11 cellular contexts compared by ENCODE assay signal in genomic region chr12:9695150-9695549, GRCh38. TPM values are rescaled to one million over a fixed set of nuclear protein-coding genes. Genes with fewer than 3 reads are reported as not detected.
A peak's percentile ranks its signal among the peaks of the same experiment; 100 is the strongest.
DNase-seq lines count a peak whose midpoint lies in the region; ATAC-seq and TF ChIP-seq lines count a peak whose summit lies in the region.
"Not testable (repeated sequence)": the region's sequence is repeated elsewhere in the genome, so short reads cannot be mapped to it uniquely, and the experiment has no call there.
"Had no signal": no experiment of that assay in that cellular context is flagged by ENCODE, and none has a peak within 500 bp of the region (broad histone marks: within the 10 kb centered on the region; RNA-seq: fewer than 3 reads in every experiment).

No MANE protein-coding gene starts in this region.

- peaks cover 41% of the 10 kb centered on the region for H3K9me3 Mint-ChIP-seq in activated CD8-positive, alpha-beta T cell treated with anti-CD3 and anti-CD28 coated beads for 36 hours
- peaks cover 38% of the 10 kb centered on the region for H3K9me3 Mint-ChIP-seq in activated naive CD8-positive, alpha-beta T cell treated with anti-CD3 and anti-CD28 coated beads for 36 hours
- H3K9me3 Mint-ChIP-seq in natural killer cell = not testable (repeated sequence)

- TF ChIP-seq POLR2A in GM19193 (IDR thresholded peaks at IDR 0.05; ENCODE audit: extremely low read depth, insufficient read depth, insufficient read length) = peak; percentile 38

- H3K27ac ChIP-seq in A673 (ENCODE audit: low read depth, low read length, poor library complexity, severe bottlenecking); foreskin keratinocyte: not testable (repeated sequence)

- ATAC-seq in activated CD8-positive, alpha-beta T cell treated with anti-CD3 and anti-CD28 coated beads for 36 hours; foreskin keratinocyte; natural killer cell: not testable (repeated sequence)

- not testable (repeated sequence) for H3K4me1 ChIP-seq in A673 (ENCODE audit: insufficient read depth, low read length, poor library complexity, severe bottlenecking); foreskin keratinocyte

- H3K4me3 Mint-ChIP-seq in activated CD8-positive, alpha-beta T cell treated with anti-CD3 and anti-CD28 coated beads for 36 hours; activated naive CD8-positive, alpha-beta T cell treated with anti-CD3 and anti-CD28 coated beads for 36 hours; natural killer cell: not testable (repeated sequence)

- CTCF ChIA-PET in A673 (lab: Charles Lee); activated CD8-positive, alpha-beta T cell treated with anti-CD3 and anti-CD28 coated beads for 36 hours (lab: Charles Lee): not testable (repeated sequence)

- peaks cover 80% of the 10 kb centered on the region for H3K36me3 Mint-ChIP-seq in activated CD8-positive, alpha-beta T cell treated with anti-CD3 and anti-CD28 coated beads for 36 hours (ENCODE audit: low read depth)
- H3K36me3 Mint-ChIP-seq in activated naive CD8-positive, alpha-beta T cell treated with anti-CD3 and anti-CD28 coated beads for 36 hours = peaks cover 81% of the 10 kb centered on the region
- H3K36me3 Mint-ChIP-seq in natural killer cell = peaks cover 61% of the 10 kb centered on the region

- intact Hi-C loops in A673 (cut with micrococcal nuclease; ENCODE audit: unreplicated experiment); activated CD8-positive, alpha-beta T cell treated with anti-CD3 and anti-CD28 coated beads for 36 hours (cut with micrococcal nuclease); natural killer cell (cut with micrococcal nuclease): not testable (repeated sequence)

- DNase-seq in A673 (ENCODE audit: low spot score) = peak; percentile 28
- not testable (repeated sequence) for DNase-seq in LNCaP clone FGC (ENCODE audit: low read depth); activated naive CD8-positive, alpha-beta T cell treated with anti-CD3 and anti-CD28 coated beads for 36 hours; foreskin keratinocyte; natural killer cell
- DNase-seq in SK-MEL-5 (ENCODE audit: low read depth, low spot score) = peak; percentile 24
- peak; percentile 20 for DNase-seq in activated CD8-positive, alpha-beta T cell treated with anti-CD3 and anti-CD28 coated beads for 36 hours

- not testable (repeated sequence) for H3K27ac Mint-ChIP-seq in activated CD8-positive, alpha-beta T cell treated with anti-CD3 and anti-CD28 coated beads for 36 hours
- peak overlapping the region; percentile 20 for H3K27ac Mint-ChIP-seq in activated naive CD8-positive, alpha-beta T cell treated with anti-CD3 and anti-CD28 coated beads for 36 hours
- H3K27ac Mint-ChIP-seq in natural killer cell = peak overlapping the region; percentile 59 to 71

- H3K4me3 ChIP-seq in A673 (ENCODE audit: low read depth, low read length, poor library complexity, severe bottlenecking); LNCaP clone FGC (ENCODE audit: low read depth, low read length): not testable (repeated sequence)

- not testable (repeated sequence) for TF ChIP-seq CTCF in A673 (conservative IDR thresholded peaks at IDR 0.05; ENCODE audit: low read depth, low read length); activated CD8-positive, alpha-beta T cell treated with anti-CD3 and anti-CD28 coated beads for 36 hours (IDR thresholded peaks at IDR 0.05); natural killer cell (IDR thresholded peaks at IDR 0.05)
- TF ChIP-seq CTCF in LNCaP clone FGC (IDR thresholded peaks at IDR 0.05; ENCODE audit: control insufficient read depth, extremely low read depth, insufficient read depth) (0 out of 2 replicates have a peak, but pooled peaks have one; percentile 6), foreskin keratinocyte (conservative IDR thresholded peaks at IDR 0.05) (peak; percentile 15)

- H3K27me3 Mint-ChIP-seq in activated CD8-positive, alpha-beta T cell treated with anti-CD3 and anti-CD28 coated beads for 36 hours; activated naive CD8-positive, alpha-beta T cell treated with anti-CD3 and anti-CD28 coated beads for 36 hours; natural killer cell (ENCODE audit: low read depth in 2 of 2): not testable (repeated sequence)

- in situ Hi-C loops in SK-MEL-5 (cut with HindIII; ENCODE audit: low pct_unique_long_range_greater_than_20kb, low sequenced_read_pairs) = not testable (repeated sequence)

- not testable (repeated sequence) for H3K27me3 ChIP-seq in A673 (replicated peaks; ENCODE audit: insufficient read depth, low read depth, low read length, poor library complexity); foreskin keratinocyte

- not testable (repeated sequence) for H3K36me3 ChIP-seq in A673 (ENCODE audit: insufficient read depth, low read length, poor library complexity, severe bottlenecking)

- BruUV-seq in A673 (replicated peaks; lab: Mats Ljungman, UMichigan) = not testable (repeated sequence)

- not testable (repeated sequence) for H3K9me3 ChIP-seq in A673 (ENCODE audit: low read depth, low read length, poor library complexity, severe bottlenecking)

- POLR2A ChIA-PET in A673 (lab: Charles Lee; ENCODE audit: low non-redundant PET) = not testable (repeated sequence)
- POLR2A ChIA-PET in activated CD8-positive, alpha-beta T cell treated with anti-CD3 and anti-CD28 coated beads for 36 hours (lab: Charles Lee) = interaction anchor here (1.2 kb wide), 1 partner anchor 10 kb away, joined by 3 read pairs; no protein-coding TSS in a partner anchor

- peaks cover 60% of the 10 kb centered on the region for H3K4me1 Mint-ChIP-seq in activated CD8-positive, alpha-beta T cell treated with anti-CD3 and anti-CD28 coated beads for 36 hours (ENCODE audit: low read depth)
- peaks cover 50% of the 10 kb centered on the region for H3K4me1 Mint-ChIP-seq in activated naive CD8-positive, alpha-beta T cell treated with anti-CD3 and anti-CD28 coated beads for 36 hours
- peaks cover 32 to 40% of the 10 kb centered on the region in 2 donors for H3K4me1 Mint-ChIP-seq in natural killer cell

RNA-seq across cellular contexts. Expression of gene CLEC2D, which starts 25.6 kb away (rescaled TPM):
- total RNA-seq in A673 (2021) = 1.6 and 2.2 TPM in 2 replicates
- 3.2 and 5.1 TPM in 2 replicates for total RNA-seq in SK-MEL-5 (2014; rRNA removed; shearing (Covaris generic))
- polyA plus RNA-seq in SK-MEL-5 (2015; cell fraction: cytosol; rRNA removed) = 0.58 and 2.0 TPM in 2 replicates
- 52.6 and 60.8 TPM in 2 replicates for polyA plus RNA-seq in SK-MEL-5 (2015; cell fraction: nucleus; rRNA removed)
- 100 to 1,000 TPM; 240 to 259 TPM for total RNA-seq in activated CD8-positive, alpha-beta T cell treated with anti-CD3 and anti-CD28 coated beads for 36 hours
- 100 to 1,000 TPM; 270 to 290 TPM for total RNA-seq in activated naive CD8-positive, alpha-beta T cell treated with anti-CD3 and anti-CD28 coated beads for 36 hours
- total RNA-seq in foreskin keratinocyte = 0.60 and 0.78 TPM in 2 replicates
- 0.48 and 0.69 TPM in 2 replicates for polyA plus RNA-seq in foreskin keratinocyte
- total RNA-seq in natural killer cell = 100 to 1,000 TPM; 140 to 219 (median 209) TPM

RNA-seq across cellular contexts. Expression of gene CLECL1, which starts 37.7 kb away (rescaled TPM):
- not detected in 2 replicates for total RNA-seq in A673 (2021)
- not detected in 2 replicates for total RNA-seq in SK-MEL-5 (2014; rRNA removed; shearing (Covaris generic))
- not detected in 2 replicates for polyA plus RNA-seq in SK-MEL-5 (2015; cell fraction: cytosol; rRNA removed)
- not detected in 2 replicates for polyA plus RNA-seq in SK-MEL-5 (2015; cell fraction: nucleus; rRNA removed)
- total RNA-seq in activated CD8-positive, alpha-beta T cell treated with anti-CD3 and anti-CD28 coated beads for 36 hours = 1 to 10 TPM; 6.0 to 8.5 TPM
- total RNA-seq in activated naive CD8-positive, alpha-beta T cell treated with anti-CD3 and anti-CD28 coated beads for 36 hours = 1 to 10 TPM; 6.4 to 7.0 TPM
- not detected in 2 replicates for total RNA-seq in foreskin keratinocyte
- not detected in 2 replicates for polyA plus RNA-seq in foreskin keratinocyte
- total RNA-seq in natural killer cell = 1 to 10 TPM in 1 of 3 donors, under 1 TPM in 2; 0.64 to 1.5 (median 0.72) TPM
- total RNA-seq: M059J, PC-9 had no signal
- polyA plus RNA-seq: BJ had no signal

Comparison
In these comparisons a context has a peak if more than half of its experiments do, and no peak if none do; other contexts are left out.
1. RNA of gene CLEC2D, which starts 25.6 kb away (total RNA-seq): 270 to 290 TPM in activated naive CD8-positive, alpha-beta T cell treated with anti-CD3 and anti-CD28 coated beads for 36 hours, 240 to 259 TPM in activated CD8-positive, alpha-beta T cell treated with anti-CD3 and anti-CD28 coated beads for 36 hours and 140 to 219 TPM in natural killer cell; 3.2 to 5.1 TPM in SK-MEL-5, 1.6 to 2.2 TPM in A673 and 0.60 to 0.78 TPM in foreskin keratinocyte; every median in the first group is over 10 times any median in the second.